ENCODE assay signal across 8 cellular contexts in the genomic region with DNA sequence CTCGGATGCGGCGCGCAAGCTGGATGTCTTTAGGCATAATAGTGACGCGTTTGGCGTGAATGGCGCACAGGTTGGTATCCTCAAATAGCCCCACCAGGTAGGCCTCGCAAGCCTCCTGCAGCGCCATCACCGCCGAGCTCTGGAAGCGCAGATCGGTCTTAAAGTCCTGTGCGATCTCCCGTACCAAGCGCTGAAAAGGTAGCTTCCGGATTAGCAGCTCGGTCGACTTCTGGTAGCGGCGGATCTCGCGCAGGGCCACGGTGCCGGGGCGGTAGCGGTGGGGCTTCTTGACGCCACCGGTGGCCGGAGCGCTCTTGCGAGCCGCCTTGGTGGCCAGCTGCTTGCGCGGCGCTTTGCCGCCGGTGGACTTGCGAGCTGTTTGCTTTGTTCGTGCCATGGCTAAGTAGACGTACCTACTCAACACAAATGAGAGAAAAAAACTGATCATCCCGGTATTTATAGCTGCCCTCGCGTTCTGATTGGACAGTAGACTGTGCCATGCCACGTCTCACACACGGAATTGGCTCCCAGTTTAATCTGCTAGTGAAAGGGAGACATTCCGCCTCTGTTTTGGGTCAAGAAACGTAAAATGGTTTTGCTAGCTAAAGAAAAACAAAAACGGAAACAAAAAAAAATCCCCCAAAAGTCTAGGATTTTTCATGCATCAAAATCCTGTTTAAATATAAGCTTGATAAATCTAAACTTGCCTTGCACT. TPM values are rescaled to one million over a fixed set of nuclear protein-coding genes. Genes with fewer than 3 reads are reported as not detected.
DNase-seq lines count a peak whose midpoint lies in the region; ATAC-seq and TF ChIP-seq lines count a peak whose summit lies in the region.

No MANE protein-coding gene starts in this region.

- no peaks in the 10 kb centered on the region for H3K27me3 ChIP-seq in osteoblast (ENCODE audit: insufficient read depth, low read length)

- no peaks in the 10 kb centered on the region for H3K36me3 ChIP-seq in osteoblast (ENCODE audit: insufficient read depth, low read length)

- H3K4me3 ChIP-seq in osteoblast (ENCODE audit: insufficient read depth, low read length), result peak overlapping the region; percentile 77

- H3K27ac ChIP-seq in osteoblast (ENCODE audit: low read depth, low read length), result peak overlapping the region; percentile 96

- H2AFZ ChIP-seq in osteoblast (ENCODE audit: low read length), result peak overlapping the region; percentile 96

- no peaks in the 10 kb centered on the region for H3K9me3 ChIP-seq in osteoblast (ENCODE audit: low read depth, low read length)

- no peaks in the 10 kb centered on the region for H4K20me1 ChIP-seq in osteoblast (ENCODE audit: insufficient read depth, low read length)

- peak; percentile 47 for ATAC-seq in GM21423 (IDR thresholded peaks at IDR 0.05; ENCODE audit: unreplicated experiment)

- H3K4me1 ChIP-seq in osteoblast (ENCODE audit: insufficient read depth, low read length), result peaks cover 14% of the 10 kb centered on the region

- DNase-seq in DMS153 treated with DMSO at 0.1 percent for 48 hours (lab: John Stamatoyannopoulos, UW; ENCODE audit: unreplicated experiment), result peak; percentile 80
- DNase-seq in HuH-7 (ENCODE audit: low spot score), result peak; percentile 88
- peak; percentile 98 for DNase-seq in RPMI7951 (ENCODE audit: low read depth)
- peak; percentile 74 for DNase-seq in activated gamma-delta T cell treated with anti-CD3 and anti-CD28 coated beads, Interleukin-2, amount 50 U/mL, for 16 hours (ENCODE audit: low read depth)
- DNase-seq in foreskin melanocyte, result peak; percentile 98
- peak; percentile 96 for DNase-seq in osteoblast (ENCODE audit: insufficient read length, low spot score, missing footprints)
- peak; percentile 89 for DNase-seq in ureter (ENCODE audit: low spot score)

- peak; percentile 27 for TF ChIP-seq CTCF in osteoblast (IDR thresholded peaks at IDR 0.05; ENCODE audit: extremely low read depth, low read depth, low read length)

- peak overlapping the region; percentile 90 for H3K4me2 ChIP-seq in osteoblast (ENCODE audit: insufficient read depth, low read length)

- no peaks in the 10 kb centered on the region for H3K79me2 ChIP-seq in osteoblast (ENCODE audit: insufficient read depth, low read length)

RNA-seq across cellular contexts. Expression of gene OR2B2, which starts 40.1 kb away (rescaled TPM):
- total RNA-seq in RPMI7951 (2014; rRNA removed; shearing (Covaris generic)), result not detected in 2 replicates
- not detected in 2 replicates for total RNA-seq in osteoblast
- total RNA-seq in ureter, result not detected

Comparison
In these comparisons a context has a peak if more than half of its experiments do, and no peak if none do; other contexts are left out.
1. Peak in every context shown above with its lines: DNase-seq, ATAC-seq, H3K4me3 ChIP-seq and H3K27ac ChIP-seq.